1 cellular context compared by ENCODE assay signal in genomic region chr7:5636914-5637313, GRCh38.
TF ChIP-seq lines count a peak whose summit lies in the region.

No MANE protein-coding gene starts in this region.

TF ChIP-seq in H1, 55 proteins besides CTCF, POLR2A, EP300 and RAD21 (continued from another document):
- TF ChIP-seq RNF2 (IDR thresholded peaks at IDR 0.05; ENCODE audit: borderline replicate concordance, low read depth, low read length, missing control alignments, poor library complexity, severe bottlenecking) = no peak
- no peak for TF ChIP-seq CBX8 (IDR thresholded peaks at IDR 0.05; ENCODE audit: borderline replicate concordance, low read depth, low read length)
- TF ChIP-seq, protein P1, sequence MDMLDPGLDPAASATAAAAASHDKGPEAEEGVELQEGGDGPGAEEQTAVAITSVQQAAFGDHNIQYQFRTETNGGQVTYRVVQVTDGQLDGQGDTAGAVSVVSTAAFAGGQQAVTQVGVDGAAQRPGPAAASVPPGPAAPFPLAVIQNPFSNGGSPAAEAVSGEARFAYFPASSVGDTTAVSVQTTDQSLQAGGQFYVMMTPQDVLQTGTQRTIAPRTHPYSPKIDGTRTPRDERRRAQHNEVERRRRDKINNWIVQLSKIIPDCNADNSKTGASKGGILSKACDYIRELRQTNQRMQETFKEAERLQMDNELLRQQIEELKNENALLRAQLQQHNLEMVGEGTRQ (IDR thresholded peaks at IDR 0.05; ENCODE audit: low read length) = no peak
- no peak for TF ChIP-seq EGR1 (IDR thresholded peaks at IDR 0.05; ENCODE audit: borderline replicate concordance, low read depth, low read length)
- peak; percentile 86 for TF ChIP-seq BACH1 (IDR thresholded peaks at IDR 0.05; ENCODE audit: low read length)
- no peak for TF ChIP-seq TAF1 (IDR thresholded peaks at IDR 0.05; ENCODE audit: low read depth, low read length)
- no peak for TF ChIP-seq HDAC6 (IDR thresholded peaks at IDR 0.05; ENCODE audit: low read depth, low read length)
- no peak for TF ChIP-seq TCF12 (IDR thresholded peaks at IDR 0.05; ENCODE audit: low read depth, low read length)
- no peak for TF ChIP-seq YY1 (IDR thresholded peaks at IDR 0.05; ENCODE audit: low read depth, low read length)
- no peak for TF ChIP-seq EZH2 (IDR thresholded peaks at IDR 0.05; ENCODE audit: low read depth, low read length, severe bottlenecking)
- no peak for TF ChIP-seq PHF8 (conservative IDR thresholded peaks at IDR 0.05; ENCODE audit: low read depth, low read length)
- no peak for TF ChIP-seq TBP (IDR thresholded peaks at IDR 0.05; ENCODE audit: low read depth, low read length)
- peak; percentile 61; the same call in 1 of the 2 replicates for TF ChIP-seq MAFK (IDR thresholded peaks at IDR 0.05; ENCODE audit: low read depth, low read length)
- TF ChIP-seq SAP30 (IDR thresholded peaks at IDR 0.05; ENCODE audit: insufficient read depth, insufficient replicate concordance, low read length) = no peak
TF ChIP-seq in H1: peak in this region for 4.
